14 cellular contexts compared by ENCODE assay signal in genomic region chrX:39167791-39168190, GRCh38.
A peak's percentile ranks its signal among the peaks of the same experiment; 100 is the strongest.
DNase-seq lines count a peak whose midpoint lies in the region; ATAC-seq lines count a peak whose summit lies in the region.
"Had no signal": no experiment of that assay in that cellular context is flagged by ENCODE, and none has a peak within 500 bp of the region (broad histone marks: within the 10 kb centered on the region; RNA-seq: fewer than 3 reads in every experiment).

No MANE protein-coding gene starts in this region.

- no peaks in the 10 kb centered on the region for H3K9me3 Mint-ChIP-seq in activated T-helper 2 cell treated with anti-CD3 and anti-CD28 coated beads, Interferon-gamma antibody, Interleukin-2, Interleukin-4, amounts not matched to agents 10 μg/mL and 5 μg/mL and 100 μg/mL, durations not matched to agents 14 hours and 24 hours and 36 hours
- H3K9me3 Mint-ChIP-seq: activated B cell treated with CpG ODN at 0.5 μM for 24 hours had no signal

- peak; percentile 16 for DNase-seq in activated T-helper 2 cell treated with anti-CD3 and anti-CD28 coated beads, Interferon-gamma antibody, Interleukin-2, Interleukin-4, amounts not matched to agents 10 μg/mL and 5 μg/mL and 100 μg/mL, durations not matched to agents 14 hours and 24 hours and 36 hours (ENCODE audit: low spot score)
- DNase-seq in GM03348 (ENCODE audit: low spot score), result no peak
- DNase-seq in NCI-H128 (lab: John Stamatoyannopoulos, UW; ENCODE audit: unreplicated experiment), result no peak
- DNase-seq: activated B cell treated with CpG ODN at 0.5 μM for 24 hours, aorta, cortex of kidney, HCEC 1CT, Karpas-422, mammary epithelial cell, NCI-H2029 treated with DMSO at 0.1 percent for 48 hours had no signal

- H3K27ac Mint-ChIP-seq in activated T-helper 2 cell treated with anti-CD3 and anti-CD28 coated beads, Interferon-gamma antibody, Interleukin-2, Interleukin-4, amounts not matched to agents 10 μg/mL and 5 μg/mL and 100 μg/mL, durations not matched to agents 14 hours and 24 hours and 36 hours, result peak overlapping the region; percentile 71
- H3K27ac Mint-ChIP-seq: activated B cell treated with CpG ODN at 0.5 μM for 24 hours had no signal

- H3K27me3 Mint-ChIP-seq in activated T-helper 2 cell treated with anti-CD3 and anti-CD28 coated beads, Interferon-gamma antibody, Interleukin-2, Interleukin-4, amounts not matched to agents 10 μg/mL and 5 μg/mL and 100 μg/mL, durations not matched to agents 14 hours and 24 hours and 36 hours (ENCODE audit: low read depth), result no peaks in the 10 kb centered on the region

- no peak overlapping the region for H3K4me3 Mint-ChIP-seq in activated T-helper 2 cell treated with anti-CD3 and anti-CD28 coated beads, Interferon-gamma antibody, Interleukin-2, Interleukin-4, amounts not matched to agents 10 μg/mL and 5 μg/mL and 100 μg/mL, durations not matched to agents 14 hours and 24 hours and 36 hours (ENCODE audit: low read depth)
- H3K4me3 Mint-ChIP-seq: activated B cell treated with CpG ODN at 0.5 μM for 24 hours had no signal

- intact Hi-C loops in activated T-helper 2 cell treated with anti-CD3 and anti-CD28 coated beads, Interferon-gamma antibody, Interleukin-2, Interleukin-4, amounts not matched to agents 10 μg/mL and 5 μg/mL and 100 μg/mL, durations not matched to agents 14 hours and 24 hours and 36 hours (cut with micrococcal nuclease), result loop anchor here (10.0 kb wide), 2 partner anchors 607 to 1007 kb away; no protein-coding TSS in a partner anchor

- ATAC-seq in GM18520 (IDR thresholded peaks at IDR 0.05; ENCODE audit: unreplicated experiment) (peak; percentile 77), GM19397 (IDR thresholded peaks at IDR 0.05; ENCODE audit: unreplicated experiment) (peak; percentile 80), HG03108 (IDR thresholded peaks at IDR 0.05; ENCODE audit: unreplicated experiment) (peak; percentile 84), HG03045 (IDR thresholded peaks at IDR 0.05; ENCODE audit: unreplicated experiment) (no peak)

- no peaks in the 10 kb centered on the region for H3K36me3 Mint-ChIP-seq in activated T-helper 2 cell treated with anti-CD3 and anti-CD28 coated beads, Interferon-gamma antibody, Interleukin-2, Interleukin-4, amounts not matched to agents 10 μg/mL and 5 μg/mL and 100 μg/mL, durations not matched to agents 14 hours and 24 hours and 36 hours (ENCODE audit: low read depth)

- peaks cover 53% of the 10 kb centered on the region for H3K4me1 Mint-ChIP-seq in activated T-helper 2 cell treated with anti-CD3 and anti-CD28 coated beads, Interferon-gamma antibody, Interleukin-2, Interleukin-4, amounts not matched to agents 10 μg/mL and 5 μg/mL and 100 μg/mL, durations not matched to agents 14 hours and 24 hours and 36 hours (ENCODE audit: low read depth)
